9 cellular contexts compared by ENCODE assay signal in the genomic region with DNA sequence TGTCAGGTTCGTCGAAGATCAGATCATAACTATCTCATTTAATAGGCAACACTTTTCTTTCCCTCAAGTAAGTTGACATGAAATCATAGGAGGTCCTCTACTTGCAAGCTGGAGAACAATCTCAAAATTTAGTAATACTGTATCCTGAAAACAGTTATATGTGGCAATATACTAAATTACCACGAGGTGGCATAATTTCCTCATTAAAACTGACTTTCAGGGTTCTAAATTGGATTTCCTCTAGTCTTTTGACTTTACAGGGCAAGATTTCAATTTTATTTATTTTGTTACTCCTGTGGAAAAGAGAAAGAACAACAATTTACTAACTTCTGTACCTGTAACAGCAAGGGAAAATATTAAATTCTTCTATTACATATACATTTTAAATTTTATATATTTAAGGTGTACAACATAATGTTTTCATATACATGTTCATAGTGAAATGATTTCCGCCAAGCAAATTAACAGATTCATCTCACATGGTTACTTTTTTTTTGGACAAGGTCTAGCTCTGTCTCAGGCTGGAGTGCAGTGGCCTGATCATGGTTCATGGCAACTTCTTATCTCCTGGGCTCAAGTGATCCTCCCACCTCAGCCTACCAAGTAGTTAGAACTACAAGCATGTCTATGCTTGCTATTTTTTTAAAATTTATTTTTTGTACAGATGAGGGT. TPM values are rescaled to one million over a fixed set of nuclear protein-coding genes. Genes with fewer than 3 reads are reported as not detected.
DNase-seq lines count a peak whose midpoint lies in the region; ATAC-seq, FAIRE-seq and TF ChIP-seq lines count a peak whose summit lies in the region.
"Had no signal": no experiment of that assay in that cellular context is flagged by ENCODE, and none has a peak within 500 bp of the region (broad histone marks: within the 10 kb centered on the region; RNA-seq: fewer than 3 reads in every experiment).

No MANE protein-coding gene starts in this region.

- no peaks in the 10 kb centered on the region for H3K36me3 ChIP-seq in HEK293 (ENCODE audit: control insufficient read depth in 2 of 2, insufficient read depth in 1 of 2, low read length in 2 of 2)

- H3K4me3 ChIP-seq in HEK293 (ENCODE audit: low read depth, low read length) (no peak overlapping the region), fibroblast of pulmonary artery (replicated peaks; ENCODE audit: low read depth, low read length) (no peak overlapping the region)
- H3K4me3 ChIP-seq: SK-N-MC had no signal

- ATAC-seq in HG02885 (IDR thresholded peaks at IDR 0.05; ENCODE audit: poor library complexity, unreplicated experiment), result no peak
- no peak for ATAC-seq in Right ventricle myocardium superior (ENCODE audit: poor library complexity)

- CTCF ChIA-PET in HEK293 (lab: Yijun Ruan, JAX), result interaction anchor here (0.5 to 2.6 kb wide), 13 partner anchors 10 to 949 kb away, joined by 3 to 10 read pairs (median 3); no protein-coding TSS in a partner anchor

- H3K27ac ChIP-seq in HEK293 (ENCODE audit: extremely low read depth, low read depth, low read length), result no peak overlapping the region
- H3K27ac ChIP-seq: SK-N-MC had no signal

- peak; percentile 80 for FAIRE-seq in RCC 7860 (lab: Jason Lieb, UNC)

- H3K9me3 ChIP-seq in HEK293 (ENCODE audit: control insufficient read depth, insufficient read depth, low read depth, low read length), result no peaks in the 10 kb centered on the region

- POLR2A ChIA-PET in HEK293 (lab: Yijun Ruan, JAX), result no interaction called here

- H3K4me1 ChIP-seq in HEK293 (ENCODE audit: control insufficient read depth, insufficient read depth, low read length), result no peaks in the 10 kb centered on the region

- no peak for TF ChIP-seq CTCF in HEK293 (tag by site-specific recombination; IDR thresholded peaks at IDR 0.05)
- TF ChIP-seq CTCF in fibroblast of pulmonary artery (IDR thresholded peaks at IDR 0.05; ENCODE audit: low read length, missing control alignments), result peak; percentile 59

- intact Hi-C loops in Right ventricle myocardium superior (cut with DNase I), result no loop called here

- DNase-seq in DMS153 (lab: John Stamatoyannopoulos, UW), result peak; percentile 1
- DNase-seq in RCC 7860 (ENCODE audit: low spot score), result peak; percentile 38
- DNase-seq in fibroblast of pulmonary artery (ENCODE audit: low read depth), result peak; percentile 44
- peak; percentile 4 for DNase-seq in stromal cell of bone marrow (ENCODE audit: low read depth)
- no peak for DNase-seq in Right ventricle myocardium superior
- DNase-seq in NCI-H187 treated with DMSO at 0.1 percent for 48 hours (lab: John Stamatoyannopoulos, UW), result no peak

TF ChIP-seq in HEK293, 187 proteins besides CTCF, POLR2A, EP300 and RAD21:
- TF ChIP-seq ZNF670 (tag by site-specific recombination; IDR thresholded peaks at IDR 0.05; ENCODE audit: low read depth), result no peak
- TF ChIP-seq ZNF654 (tag by site-specific recombination; IDR thresholded peaks at IDR 0.05; ENCODE audit: low read depth), result peak; percentile 82

RNA-seq across cellular contexts. Expression of a gene that starts 53.4 kb away (rescaled TPM):
- total RNA-seq in Right ventricle myocardium superior, result not detected

Comparison
In these comparisons a context has a peak if more than half of its experiments do, and no peak if none do; other contexts are left out.
1. DNase-seq: peak in DMS153 (single experiment), RCC 7860 (single experiment), fibroblast of pulmonary artery (single experiment) and stromal cell of bone marrow (single experiment); none in Right ventricle myocardium superior (single experiment) and NCI-H187 treated with DMSO at 0.1 percent for 48 hours (single experiment).